Comparison of ENCODE assay signal across 12 cellular contexts in genomic region chr16:14111713-14112538, GRCh38. TPM values are rescaled to one million over a fixed set of nuclear protein-coding genes. Genes with fewer than 3 reads are reported as not detected.
A peak's percentile ranks its signal among the peaks of the same experiment; 100 is the strongest.
DNase-seq lines count a peak whose midpoint lies in the region; ATAC-seq and TF ChIP-seq lines count a peak whose summit lies in the region.
"Had no signal": no experiment of that assay in that cellular context is flagged by ENCODE, and none has a peak within 500 bp of the region (broad histone marks: within the 10 kb centered on the region; RNA-seq: fewer than 3 reads in every experiment).

No MANE protein-coding gene starts in this region.

- H3K27ac ChIP-seq in BLaER1, result no peak overlapping the region
- no peak overlapping the region for H3K27ac ChIP-seq in CD4-positive, alpha-beta T cell (ENCODE audit: low read depth, low read length)

- DNase-seq in NCI-H2081 treated with DMSO at 0.1 percent for 48 hours (lab: John Stamatoyannopoulos, UW) (peak; percentile 20), endothelial cell (ENCODE audit: low spot score) (no peak), mucosa of descending colon (peak; percentile 61 to 66 (median 62)), kidney glomerular epithelial cell (lab: John Stamatoyannopoulos, UW) (no peak), 8988T (no peak)
- no peak for DNase-seq in CD4-positive, alpha-beta T cell
- DNase-seq: CD8-positive, alpha-beta memory T cell; cortex of kidney; MM.1S; SK-N-SH had no signal

- H3K4me1 ChIP-seq in BLaER1 (peaks cover 31% of the 10 kb centered on the region), mucosa of descending colon (ENCODE audit: low read depth) (peaks cover 28% of the 10 kb centered on the region)

- H3K9ac ChIP-seq in BLaER1, result no peak overlapping the region
- H3K9ac ChIP-seq: SK-N-SH had no signal

- TF ChIP-seq CTCF in endothelial cell (IDR thresholded peaks at IDR 0.05; ENCODE audit: unreplicated experiment) (no peak), mucosa of descending colon (IDR thresholded peaks at IDR 0.05) (no peak)
- no peak for TF ChIP-seq CTCF in CD4-positive, alpha-beta T cell (IDR thresholded peaks at IDR 0.05)

- peaks cover 4% of the 10 kb centered on the region; the same call in 1 of the 2 replicates for H3K36me3 ChIP-seq in BLaER1
- H3K36me3 ChIP-seq in mucosa of descending colon (ENCODE audit: low read depth), result no peaks in the 10 kb centered on the region

- POLR2A ChIA-PET in CD4-positive, alpha-beta T cell (lab: Charles Lee), result no interaction called here

- peak overlapping the region; percentile 61 for H3K27ac Mint-ChIP-seq in endothelial cell (ENCODE audit: unreplicated experiment)
- H3K27ac Mint-ChIP-seq in CD4-positive, alpha-beta T cell, result no peak overlapping the region

- no peak overlapping the region for H3K4me3 Mint-ChIP-seq in endothelial cell (ENCODE audit: unreplicated experiment)
- no peak overlapping the region for H3K4me3 Mint-ChIP-seq in CD4-positive, alpha-beta T cell
- H3K4me3 Mint-ChIP-seq: CD8-positive, alpha-beta memory T cell had no signal

- peaks cover 69% of the 10 kb centered on the region for H4K20me1 ChIP-seq in BLaER1

- intact Hi-C loops in mucosa of descending colon (cut with DNase I, micrococcal nuclease), result no loop called here
- intact Hi-C loops in CD4-positive, alpha-beta T cell (cut with DNase I, micrococcal nuclease), result no loop called here

- H3K27me3 Mint-ChIP-seq in endothelial cell (ENCODE audit: unreplicated experiment), result peaks cover 3% of the 10 kb centered on the region
- no peaks in the 10 kb centered on the region for H3K27me3 Mint-ChIP-seq in CD4-positive, alpha-beta T cell
- H3K27me3 Mint-ChIP-seq: CD8-positive, alpha-beta memory T cell had no signal

- 0 out of 2 replicates have a peak overlapping the region, but pooled peaks have one; percentile 14 for H3K4me2 ChIP-seq in BLaER1
- H3K4me2 ChIP-seq: SK-N-SH had no signal

- H3K9me3 ChIP-seq in BLaER1, result no peaks in the 10 kb centered on the region
- H3K9me3 ChIP-seq in mucosa of descending colon, result no peaks in the 10 kb centered on the region
- no peaks in the 10 kb centered on the region for H3K9me3 ChIP-seq in CD4-positive, alpha-beta T cell (ENCODE audit: control insufficient read depth, low read length)
- H3K9me3 ChIP-seq: SK-N-SH had no signal

- no peaks in the 10 kb centered on the region for H3K9me3 Mint-ChIP-seq in endothelial cell (ENCODE audit: unreplicated experiment)
- H3K9me3 Mint-ChIP-seq in CD4-positive, alpha-beta T cell, result no peaks in the 10 kb centered on the region
- H3K9me3 Mint-ChIP-seq: CD8-positive, alpha-beta memory T cell had no signal

- ATAC-seq in mucosa of descending colon (peak; percentile 86), GM18873 (IDR thresholded peaks at IDR 0.05; ENCODE audit: low FRiP score, unreplicated experiment) (no peak)
- ATAC-seq in CD4-positive, alpha-beta T cell (ENCODE audit: poor library complexity), result no peak

- peaks cover 44% of the 10 kb centered on the region for H3K4me1 Mint-ChIP-seq in endothelial cell (ENCODE audit: unreplicated experiment)
- H3K4me1 Mint-ChIP-seq in CD4-positive, alpha-beta T cell (ENCODE audit: low read depth), result peaks cover 58% of the 10 kb centered on the region

- H3K4me3 ChIP-seq in BLaER1 (no peak overlapping the region), mucosa of descending colon (no peak overlapping the region)

- peaks cover 4% of the 10 kb centered on the region for H3K36me3 Mint-ChIP-seq in endothelial cell (ENCODE audit: low read depth, unreplicated experiment)
- H3K36me3 Mint-ChIP-seq in CD4-positive, alpha-beta T cell (ENCODE audit: low read depth), result no peaks in the 10 kb centered on the region
- H3K36me3 Mint-ChIP-seq: CD8-positive, alpha-beta memory T cell had no signal

- CTCF ChIA-PET in CD4-positive, alpha-beta T cell (lab: Charles Lee), result no interaction called here

- H3K27me3 ChIP-seq in BLaER1, result no peaks in the 10 kb centered on the region
- H3K27me3 ChIP-seq in CD4-positive, alpha-beta T cell (ENCODE audit: control insufficient read depth, insufficient read depth, low read length), result no peaks in the 10 kb centered on the region

RNA-seq across cellular contexts. Expression of gene MRTFB, which starts 40.8 kb away (rescaled TPM):
- total RNA-seq in endothelial cell (ENCODE audit: unreplicated experiment) (51.3 TPM), mucosa of descending colon (10 to 100 TPM; 40.0 to 49.9 (median 40.0) TPM)
- 10 to 100 TPM; 18.0 to 19.4 TPM for total RNA-seq in CD4-positive, alpha-beta T cell

Comparison
In these comparisons a context has a peak if more than half of its experiments do, and no peak if none do; other contexts are left out.
1. DNase-seq: peak in NCI-H2081 treated with DMSO at 0.1 percent for 48 hours (single experiment) and mucosa of descending colon (3 of 3); none in endothelial cell (single experiment), kidney glomerular epithelial cell (single experiment), 8988T (single experiment) and CD4-positive, alpha-beta T cell (0 of 10).